Comparison of ENCODE assay signal across 13 cellular contexts in genomic region chr20:39799366-39799965, GRCh38.
"Had no signal": no experiment of that assay in that cellular context is flagged by ENCODE, and none has a peak within 500 bp of the region (broad histone marks: within the 10 kb centered on the region; RNA-seq: fewer than 3 reads in every experiment).

No MANE protein-coding gene starts in this region.

- H3K27ac Mint-ChIP-seq: activated CD4-positive, alpha-beta T cell treated with anti-CD3 and anti-CD28 coated beads, Interleukin-2, amount 10 ng/mL, durations not matched to agents 7 days and 5 days; nephron; stimulated activated naive CD8-positive, alpha-beta T cell treated with anti-CD3 and anti-CD28 coated beads, Interleukin-15, amount 100 ng/mL, for 72 hours had no signal

- H3K4me3 Mint-ChIP-seq: activated CD4-positive, alpha-beta T cell treated with anti-CD3 and anti-CD28 coated beads, Interleukin-2, amount 10 ng/mL, durations not matched to agents 7 days and 5 days; nephron; stimulated activated naive CD8-positive, alpha-beta T cell treated with anti-CD3 and anti-CD28 coated beads, Interleukin-15, amount 100 ng/mL, for 72 hours had no signal

- H3K27me3 Mint-ChIP-seq: activated CD4-positive, alpha-beta T cell treated with anti-CD3 and anti-CD28 coated beads, Interleukin-2, amount 10 ng/mL, durations not matched to agents 7 days and 5 days; stimulated activated naive CD8-positive, alpha-beta T cell treated with anti-CD3 and anti-CD28 coated beads, Interleukin-15, amount 100 ng/mL, for 72 hours had no signal

- H3K4me1 Mint-ChIP-seq: activated CD4-positive, alpha-beta T cell treated with anti-CD3 and anti-CD28 coated beads, Interleukin-2, amount 10 ng/mL, durations not matched to agents 7 days and 5 days; stimulated activated naive CD8-positive, alpha-beta T cell treated with anti-CD3 and anti-CD28 coated beads, Interleukin-15, amount 100 ng/mL, for 72 hours had no signal

- H3K9me3 Mint-ChIP-seq: activated CD4-positive, alpha-beta T cell treated with anti-CD3 and anti-CD28 coated beads, Interleukin-2, amount 10 ng/mL, durations not matched to agents 7 days and 5 days had no signal

- ATAC-seq: stimulated activated naive CD8-positive, alpha-beta T cell treated with anti-CD3 and anti-CD28 coated beads, Interleukin-15, amount 100 ng/mL, for 72 hours had no signal

- DNase-seq: activated CD4-positive, alpha-beta T cell treated with anti-CD3 and anti-CD28 coated beads, Interleukin-2, amount 10 ng/mL, durations not matched to agents 7 days and 5 days; activated CD4-positive, CD25-positive, alpha-beta regulatory T cell; activated naive CD4-positive, alpha-beta T cell treated with anti-CD3 and anti-CD28 coated beads, Interleukin-2, amount 50 U/mL, for 16 hours; activated T-cell treated with anti-CD3 and anti-CD28 coated beads for 4 hours; amniotic stem cell; heart right ventricle; left lung; mesendoderm; occipital lobe; stimulated activated CD4-positive, alpha-beta T cell treated with anti-CD3 and anti-CD28 coated beads, Interleukin-4, amount 100 ng/mL, for 1 hour; stimulated activated naive CD8-positive, alpha-beta T cell treated with anti-CD3 and anti-CD28 coated beads, Interleukin-15, amount 100 ng/mL, for 72 hours; T-helper 2 cell had no signal
